In genomic region chr10:114151486-114151885, GRCh38 we compare ENCODE assay signal across 10 cellular contexts. TPM values are rescaled to one million over a fixed set of nuclear protein-coding genes. Genes with fewer than 3 reads are reported as not detected.
DNase-seq lines count a peak whose midpoint lies in the region; ATAC-seq and TF ChIP-seq lines count a peak whose summit lies in the region.
"Had no signal": no experiment of that assay in that cellular context is flagged by ENCODE, and none has a peak within 500 bp of the region (broad histone marks: within the 10 kb centered on the region; RNA-seq: fewer than 3 reads in every experiment).

No MANE protein-coding gene starts in this region.

- H3K36me3 ChIP-seq in CD8-positive, alpha-beta T cell (ENCODE audit: insufficient read depth, low read length) = peaks cover 5% of the 10 kb centered on the region
- no peaks in the 10 kb centered on the region for H3K36me3 ChIP-seq in aorta (ENCODE audit: control insufficient read depth in 1 of 2, insufficient read depth in 2 of 2, low read length in 1 of 2)

- H3K27ac ChIP-seq in CD8-positive, alpha-beta T cell (ENCODE audit: low read depth, low read length) = no peak overlapping the region
- H3K27ac ChIP-seq in aorta (ENCODE audit: low read depth in 1 of 2, low read length in 2 of 2) = no peak overlapping the region

- no peak overlapping the region for H3K4me3 Mint-ChIP-seq in CD8-positive, alpha-beta T cell
- H3K4me3 Mint-ChIP-seq: effector memory CD8-positive, alpha-beta T cell had no signal

- CTCF ChIA-PET in CD8-positive, alpha-beta T cell (lab: Charles Lee) = no interaction called here

- no peaks in the 10 kb centered on the region for H3K9me3 ChIP-seq in CD8-positive, alpha-beta T cell (ENCODE audit: low read length)
- no peaks in the 10 kb centered on the region for H3K9me3 ChIP-seq in aorta (ENCODE audit: control insufficient read depth, low read length)

- ATAC-seq in HG02759 (IDR thresholded peaks at IDR 0.05; ENCODE audit: unreplicated experiment) (peak; percentile 53), GM21367 (IDR thresholded peaks at IDR 0.05; ENCODE audit: unreplicated experiment) (no peak), aorta (ENCODE audit: low FRiP score) (no peak)
- no peak for ATAC-seq in CD8-positive, alpha-beta T cell
- ATAC-seq: effector memory CD8-positive, alpha-beta T cell had no signal

- H3K27ac Mint-ChIP-seq in CD8-positive, alpha-beta T cell = no peak overlapping the region

- H3K27me3 Mint-ChIP-seq in CD8-positive, alpha-beta T cell (ENCODE audit: low read depth) = no peaks in the 10 kb centered on the region
- H3K27me3 Mint-ChIP-seq: effector memory CD8-positive, alpha-beta T cell had no signal

- peak; percentile 44 for DNase-seq in AG08396 (ENCODE audit: low spot score)
- DNase-seq in astrocyte of the hippocampus (ENCODE audit: low read depth, low spot score) = peak; percentile 82
- peak; percentile 93 for DNase-seq in kidney tubule cell (ENCODE audit: low spot score)
- DNase-seq in HuH-7 (ENCODE audit: low spot score) = no peak
- no peak for DNase-seq in CD8-positive, alpha-beta T cell
- no peak for DNase-seq in aorta
- DNase-seq: effector memory CD8-positive, alpha-beta T cell; NCI-H748 treated with DMSO at 0.1 percent for 48 hours had no signal

- 88 to 89% methylated on average over 2 of the region's 2 CpGs for WGBS in aorta, 2 donors

- peaks cover 4% of the 10 kb centered on the region for H3K4me1 Mint-ChIP-seq in CD8-positive, alpha-beta T cell (ENCODE audit: low read depth)

- H3K9me3 Mint-ChIP-seq in CD8-positive, alpha-beta T cell = no peaks in the 10 kb centered on the region
- H3K9me3 Mint-ChIP-seq: effector memory CD8-positive, alpha-beta T cell had no signal

- intact Hi-C loops in CD8-positive, alpha-beta T cell (cut with DNase I, micrococcal nuclease) = no loop called here
- intact Hi-C loops in aorta (cut with DNase I) = no loop called here

- H3K27me3 ChIP-seq in CD8-positive, alpha-beta T cell (ENCODE audit: insufficient read depth, low read length) = no peaks in the 10 kb centered on the region
- no peaks in the 10 kb centered on the region for H3K27me3 ChIP-seq in aorta (ENCODE audit: control insufficient read depth in 1 of 2, insufficient read depth in 2 of 2, low read length in 1 of 2)

- TF ChIP-seq CTCF in CD8-positive, alpha-beta T cell (IDR thresholded peaks at IDR 0.05) = no peak

- no peak overlapping the region for H3K4me3 ChIP-seq in CD8-positive, alpha-beta T cell (ENCODE audit: low read depth, low read length)
- H3K4me3 ChIP-seq in aorta (ENCODE audit: low read length in 2 of 2) = no peak overlapping the region

- POLR2A ChIA-PET in CD8-positive, alpha-beta T cell (lab: Charles Lee) = no interaction called here

- peaks cover 85% of the 10 kb centered on the region for H3K36me3 Mint-ChIP-seq in CD8-positive, alpha-beta T cell

- no peaks in the 10 kb centered on the region for H3K4me1 ChIP-seq in CD8-positive, alpha-beta T cell (ENCODE audit: insufficient read depth, low read length)
- H3K4me1 ChIP-seq in aorta (ENCODE audit: control insufficient read depth in 1 of 2, insufficient read depth in 2 of 2, low read length in 2 of 2) = no peaks in the 10 kb centered on the region

RNA-seq across cellular contexts. Expression of gene CCDC186, which starts 22.5 kb away (rescaled TPM):
- total RNA-seq in CD8-positive, alpha-beta T cell = 10 to 100 TPM; 57.9 to 67.7 TPM
- total RNA-seq in aorta = 10 to 100 TPM; 22.6 to 28.0 TPM
- polyA plus RNA-seq in aorta = 1 to 10 TPM; 6.5 to 7.1 TPM

RNA-seq across cellular contexts. Expression of gene TDRD1, which starts 27.7 kb away (rescaled TPM):
- total RNA-seq in CD8-positive, alpha-beta T cell = not detected
- under 1 TPM; 0.19 to 0.78 TPM for total RNA-seq in aorta
- polyA plus RNA-seq in aorta = under 1 TPM in 1 of 2 donors, not detected in 1; 0.36 TPM

Comparison
In these comparisons a context has a peak if more than half of its experiments do, and no peak if none do; other contexts are left out.
1. DNase-seq: peak in AG08396 (single experiment), astrocyte of the hippocampus (single experiment) and kidney tubule cell (single experiment); none in HuH-7 (single experiment), CD8-positive, alpha-beta T cell (0 of 7) and aorta (0 of 2).